Comparison of ENCODE assay signal across 12 cellular contexts in genomic region chr10:17562572-17562971, GRCh38. TPM values are rescaled to one million over a fixed set of nuclear protein-coding genes. Genes with fewer than 3 reads are reported as not detected.
A peak's percentile ranks its signal among the peaks of the same experiment; 100 is the strongest.
DNase-seq lines count a peak whose midpoint lies in the region; ATAC-seq, FAIRE-seq and TF ChIP-seq lines count a peak whose summit lies in the region.
"Had no signal": no experiment of that assay in that cellular context is flagged by ENCODE, and none has a peak within 500 bp of the region (broad histone marks: within the 10 kb centered on the region; RNA-seq: fewer than 3 reads in every experiment).

No MANE protein-coding gene starts in this region.

- H3K4me2 ChIP-seq in GM23248 (ENCODE audit: unreplicated experiment) (no peak overlapping the region), osteoblast (ENCODE audit: insufficient read depth, low read length) (peak overlapping the region; percentile 25)

- H3K79me2 ChIP-seq in GM23248 (ENCODE audit: insufficient read depth) (no peaks in the 10 kb centered on the region), osteoblast (ENCODE audit: insufficient read depth, low read length) (no peaks in the 10 kb centered on the region)

- H3K4me3 ChIP-seq in GM23248 = no peak overlapping the region
- no peak overlapping the region for H3K4me3 ChIP-seq in choroid plexus epithelial cell (ENCODE audit: low read depth, low read length)
- H3K4me3 ChIP-seq in osteoblast (ENCODE audit: insufficient read depth, low read length) = peak overlapping the region; percentile 3
- H3K4me3 ChIP-seq in pancreas = no peak overlapping the region
- H3K4me3 ChIP-seq in CD8-positive, alpha-beta T cell (ENCODE audit: low read depth, low read length) = no peak overlapping the region

- ATAC-seq in pancreas = no peak
- no peak for ATAC-seq in CD8-positive, alpha-beta T cell
- ATAC-seq: activated CD8-positive, alpha-beta memory T cell treated with anti-CD3 and anti-CD28 coated beads, Interleukin-2, amount 10 ng/mL, durations not matched to agents 7 days and 5 days had no signal

- DNase-seq in GM23248 (peak; percentile 15), NCI-H2081 treated with DMSO at 0.1 percent for 48 hours (lab: John Stamatoyannopoulos, UW) (peak; percentile 30), choroid plexus epithelial cell (ENCODE audit: low read depth) (peak; percentile 90), osteoblast (ENCODE audit: insufficient read length, low spot score, missing footprints) (peak; percentile 77), erythroblast (lab: John Stamatoyannopoulos, UW) (no peak), pancreas (no peak)
- DNase-seq in activated CD8-positive, alpha-beta memory T cell treated with anti-CD3 and anti-CD28 coated beads, Interleukin-2, amount 50 U/mL, for 4 hours = no peak
- DNase-seq in CD8-positive, alpha-beta T cell = no peak
- DNase-seq: activated CD8-positive, alpha-beta memory T cell treated with anti-CD3 and anti-CD28 coated beads, Interleukin-2, amount 10 ng/mL, durations not matched to agents 7 days and 5 days; anterior cingulate cortex had no signal

- H3K4me1 ChIP-seq in GM23248 (ENCODE audit: insufficient read depth) (peaks cover 6% of the 10 kb centered on the region; the same call in 1 of the 2 replicates), osteoblast (ENCODE audit: insufficient read depth, low read length) (peaks cover 15% of the 10 kb centered on the region), pancreas (no peaks in the 10 kb centered on the region)
- no peaks in the 10 kb centered on the region for H3K4me1 ChIP-seq in CD8-positive, alpha-beta T cell (ENCODE audit: insufficient read depth, low read length)

- no peaks in the 10 kb centered on the region for H3K27me3 ChIP-seq in GM23248 (replicated peaks; ENCODE audit: insufficient read depth)
- H3K27me3 ChIP-seq in osteoblast (ENCODE audit: insufficient read depth, low read length) = no peaks in the 10 kb centered on the region
- no peaks in the 10 kb centered on the region for H3K27me3 ChIP-seq in pancreas
- no peaks in the 10 kb centered on the region for H3K27me3 ChIP-seq in CD8-positive, alpha-beta T cell (ENCODE audit: insufficient read depth, low read length)

- no peak overlapping the region for H3K4me3 Mint-ChIP-seq in CD8-positive, alpha-beta T cell
- H3K4me3 Mint-ChIP-seq: activated CD8-positive, alpha-beta memory T cell treated with anti-CD3 and anti-CD28 coated beads, Interleukin-2, amount 10 ng/mL, durations not matched to agents 7 days and 5 days; neural crest cell; T-helper 2 cell treated with Interferon-gamma antibody and Interleukin-4, amounts not matched to agents 5 μg/mL and 100 μg/mL, for 36 hours had no signal

- intact Hi-C loops in pancreas (cut with DNase I) = no loop called here
- intact Hi-C loops in CD8-positive, alpha-beta T cell (cut with DNase I, micrococcal nuclease) = no loop called here

- POLR2A ChIA-PET in CD8-positive, alpha-beta T cell (lab: Charles Lee) = no interaction called here

- TF ChIP-seq POLR2A in erythroblast (IDR thresholded peaks at IDR 0.05; ENCODE audit: low read length) = no peak

- FAIRE-seq in pancreas (lab: Jason Lieb, UNC) = no peak

- no peaks in the 10 kb centered on the region for H3K9me2 ChIP-seq in GM23248 (ENCODE audit: insufficient read depth)

- CTCF ChIA-PET in CD8-positive, alpha-beta T cell (lab: Charles Lee) = interaction anchor here (0.5 kb wide), 1 partner anchor 130 kb away, joined by 3 read pairs; no protein-coding TSS in a partner anchor

- no peak overlapping the region for H3K27ac Mint-ChIP-seq in CD8-positive, alpha-beta T cell
- H3K27ac Mint-ChIP-seq: activated CD8-positive, alpha-beta memory T cell treated with anti-CD3 and anti-CD28 coated beads, Interleukin-2, amount 10 ng/mL, durations not matched to agents 7 days and 5 days; T-helper 2 cell treated with Interferon-gamma antibody and Interleukin-4, amounts not matched to agents 5 μg/mL and 100 μg/mL, for 36 hours had no signal

- H3K27me3 Mint-ChIP-seq in CD8-positive, alpha-beta T cell (ENCODE audit: low read depth) = no peaks in the 10 kb centered on the region

- in situ Hi-C loops in GM23248 (cut with MboI) = no loop called here

- H3K27ac ChIP-seq in GM23248 = no peak overlapping the region
- H3K27ac ChIP-seq in osteoblast (ENCODE audit: low read depth, low read length) = no peak overlapping the region
- H3K27ac ChIP-seq in pancreas = no peak overlapping the region
- H3K27ac ChIP-seq in CD8-positive, alpha-beta T cell (ENCODE audit: low read depth, low read length) = no peak overlapping the region

- H3K36me3 ChIP-seq in GM23248 (ENCODE audit: low read depth) (no peaks in the 10 kb centered on the region), osteoblast (ENCODE audit: insufficient read depth, low read length) (no peaks in the 10 kb centered on the region), pancreas (no peaks in the 10 kb centered on the region)
- H3K36me3 ChIP-seq in CD8-positive, alpha-beta T cell (ENCODE audit: insufficient read depth, low read length) = no peaks in the 10 kb centered on the region

- H3K9me3 ChIP-seq in GM23248 (ENCODE audit: low read depth) (no peaks in the 10 kb centered on the region), osteoblast (ENCODE audit: low read depth, low read length) (no peaks in the 10 kb centered on the region), pancreas (no peaks in the 10 kb centered on the region)
- no peaks in the 10 kb centered on the region for H3K9me3 ChIP-seq in CD8-positive, alpha-beta T cell (ENCODE audit: low read length)

- H4K20me1 ChIP-seq in GM23248 (ENCODE audit: insufficient read depth) = no peaks in the 10 kb centered on the region
- H4K20me1 ChIP-seq in osteoblast (ENCODE audit: insufficient read depth, low read length) = no peaks in the 10 kb centered on the region

- no peaks in the 10 kb centered on the region for H3F3A ChIP-seq in GM23248 (ENCODE audit: insufficient read depth)

- no peak overlapping the region for H2AFZ ChIP-seq in GM23248
- H2AFZ ChIP-seq in osteoblast (ENCODE audit: low read length) = no peak overlapping the region

- 47 to 51% methylated on average over 6 of the region's 6 CpGs for WGBS in GM23248 (ENCODE audit: low coverage in 1 of 2, low lambda C conversion rate in 2 of 2, missing lambda C conversion rate in 2 of 2), 2 experiments
- WGBS in pancreas, 2 donors = 72 to 74% methylated on average over 6 of the region's 6 CpGs

- H3K9me3 Mint-ChIP-seq in CD8-positive, alpha-beta T cell = no peaks in the 10 kb centered on the region
- H3K9me3 Mint-ChIP-seq: neural crest cell; T-helper 2 cell treated with Interferon-gamma antibody and Interleukin-4, amounts not matched to agents 5 μg/mL and 100 μg/mL, for 36 hours had no signal

- no peaks in the 10 kb centered on the region for H3K36me3 Mint-ChIP-seq in CD8-positive, alpha-beta T cell
- H3K36me3 Mint-ChIP-seq: activated CD8-positive, alpha-beta memory T cell treated with anti-CD3 and anti-CD28 coated beads, Interleukin-2, amount 10 ng/mL, durations not matched to agents 7 days and 5 days had no signal

- H3K4me1 Mint-ChIP-seq in CD8-positive, alpha-beta T cell (ENCODE audit: low read depth) = no peaks in the 10 kb centered on the region
- H3K4me1 Mint-ChIP-seq: activated CD8-positive, alpha-beta memory T cell treated with anti-CD3 and anti-CD28 coated beads, Interleukin-2, amount 10 ng/mL, durations not matched to agents 7 days and 5 days; neural crest cell had no signal

- no peak overlapping the region for H3K9ac ChIP-seq in GM23248

- TF ChIP-seq CTCF in choroid plexus epithelial cell (conservative IDR thresholded peaks at IDR 0.05; ENCODE audit: low read depth, low read length) = no peak
- TF ChIP-seq CTCF in osteoblast (IDR thresholded peaks at IDR 0.05; ENCODE audit: extremely low read depth, low read depth, low read length) = no peak
- no peak for TF ChIP-seq CTCF in pancreas (IDR thresholded peaks at IDR 0.05)
- TF ChIP-seq CTCF in CD8-positive, alpha-beta T cell (IDR thresholded peaks at IDR 0.05) = no peak

RNA-seq across cellular contexts. Expression of gene HACD1, which starts 54.6 kb away (rescaled TPM):
- 64.0 and 81.3 TPM in 2 replicates for total RNA-seq in GM23248 (2014; rRNA removed; shearing (Covaris generic))
- polyA plus RNA-seq in GM23248 (2016; fragmentation: Nextera tagmentation; extraction: Ambion mirVana) (150 and 157 TPM in 2 replicates), pancreas (1 to 10 TPM; 3.7 to 6.0 TPM)
- total RNA-seq in osteoblast (26.8 and 30.0 TPM in 2 replicates), pancreas (1 to 10 TPM in 4 of 6 donors, under 1 TPM in 2; 0.46 to 8.2 (median 2.8) TPM)
- total RNA-seq in CD8-positive, alpha-beta T cell = not detected

Comparison
In these comparisons a context has a peak if more than half of its experiments do, and no peak if none do; other contexts are left out.
1. DNase-seq: peak in GM23248 (single experiment), NCI-H2081 treated with DMSO at 0.1 percent for 48 hours (single experiment), choroid plexus epithelial cell (single experiment) and osteoblast (single experiment); none in erythroblast (0 of 2), activated CD8-positive, alpha-beta memory T cell treated with anti-CD3 and anti-CD28 coated beads, Interleukin-2, amount 50 U/mL, for 4 hours (single experiment), pancreas (0 of 6) and CD8-positive, alpha-beta T cell (0 of 7).